12 cellular contexts compared by ENCODE assay signal in genomic region chr3:133472242-133472641, GRCh38.
DNase-seq lines count a peak whose midpoint lies in the region; ATAC-seq and TF ChIP-seq lines count a peak whose summit lies in the region.
"Had no signal": no experiment of that assay in that cellular context is flagged by ENCODE, and none has a peak within 500 bp of the region (broad histone marks: within the 10 kb centered on the region; RNA-seq: fewer than 3 reads in every experiment).

No MANE protein-coding gene starts in this region.

- TF ChIP-seq EP300 in esophagus muscularis mucosa (IDR thresholded peaks at IDR 0.05): no peak

- peak; percentile 64 for DNase-seq in COR-L47 (lab: John Stamatoyannopoulos, UW)
- DNase-seq in NCI-H1436 treated with DMSO at 0.1 percent for 48 hours (lab: John Stamatoyannopoulos, UW): peak; percentile 80
- peak; percentile 28 to 68 (median 35) for DNase-seq in body of pancreas
- DNase-seq in lower lobe of right lung: no peak
- DNase-seq in germinal center (ENCODE audit: low spot score): no peak
- no peak for DNase-seq in activated CD4-positive, alpha-beta T cell treated with anti-CD3 and anti-CD28 coated beads, Interleukin-2, amount 50 U/mL, for 4 hours
- DNase-seq in esophagus muscularis mucosa (ENCODE audit: extremely low spot score): no peak
- DNase-seq: GDM1, NCI-H1092, sigmoid colon had no signal

- H3K27me3 ChIP-seq in body of pancreas (no peaks in the 10 kb centered on the region), lower lobe of right lung (ENCODE audit: low read depth) (no peaks in the 10 kb centered on the region), esophagus muscularis mucosa (no peaks in the 10 kb centered on the region)
- H3K27me3 ChIP-seq: heart left ventricle, sigmoid colon had no signal

- intact Hi-C loops in body of pancreas (cut with DNase I) (no loop called here), lower lobe of right lung (cut with DNase I) (no loop called here), esophagus muscularis mucosa (cut with DNase I) (no loop called here)

- WGBS in body of pancreas, 2 donors: 53 to 80% methylated on average over 20 to 24 of the region's 24 CpGs
- WGBS in esophagus muscularis mucosa: 63% methylated on average over 23 of the region's 24 CpGs

- H3K9me3 ChIP-seq in body of pancreas: no peaks in the 10 kb centered on the region
- no peaks in the 10 kb centered on the region for H3K9me3 ChIP-seq in lower lobe of right lung
- no peaks in the 10 kb centered on the region for H3K9me3 ChIP-seq in esophagus muscularis mucosa
- H3K9me3 ChIP-seq: heart left ventricle, sigmoid colon had no signal

- H3K27ac ChIP-seq in body of pancreas: no peak overlapping the region
- H3K27ac ChIP-seq in lower lobe of right lung: no peak overlapping the region
- no peak overlapping the region for H3K27ac ChIP-seq in esophagus muscularis mucosa (replicated peaks in 1 of 4)
- H3K27ac ChIP-seq: heart left ventricle, sigmoid colon had no signal

- peaks cover 26% of the 10 kb centered on the region for H3K4me1 ChIP-seq in body of pancreas
- peaks cover 35% of the 10 kb centered on the region for H3K4me1 ChIP-seq in lower lobe of right lung
- H3K4me1 ChIP-seq in esophagus muscularis mucosa: peaks cover 14 to 35% (median 15%) of the 10 kb centered on the region in 4 donors

- no peak overlapping the region for H3K4me3 ChIP-seq in body of pancreas
- H3K4me3 ChIP-seq in lower lobe of right lung: no peak overlapping the region
- peak overlapping the region in 1 of 4 donors; percentile 8 for H3K4me3 ChIP-seq in esophagus muscularis mucosa
- H3K4me3 ChIP-seq: heart left ventricle, sigmoid colon had no signal

- TF ChIP-seq CTCF in body of pancreas (IDR thresholded peaks at IDR 0.05) (no peak), lower lobe of right lung (IDR thresholded peaks at IDR 0.05) (no peak), esophagus muscularis mucosa (IDR thresholded peaks at IDR 0.05) (no peak)

- TF ChIP-seq POLR2A in body of pancreas (IDR thresholded peaks at IDR 0.05) (no peak), esophagus muscularis mucosa (IDR thresholded peaks at IDR 0.05; ENCODE audit: low read depth) (no peak)

- no peaks in the 10 kb centered on the region for H3K36me3 ChIP-seq in body of pancreas (replicated peaks in 1 of 2; ENCODE audit: insufficient read depth in 1 of 2, low read depth in 2 of 2)
- no peaks in the 10 kb centered on the region for H3K36me3 ChIP-seq in lower lobe of right lung
- no peaks in the 10 kb centered on the region for H3K36me3 ChIP-seq in esophagus muscularis mucosa
- H3K36me3 ChIP-seq: heart left ventricle, sigmoid colon had no signal

- ATAC-seq in body of pancreas (peak; percentile 29), lower lobe of right lung (peak; percentile 34 to 49), GM18517 (IDR thresholded peaks at IDR 0.05; ENCODE audit: unreplicated experiment) (no peak)
- ATAC-seq: heart left ventricle had no signal

Comparison
In these comparisons a context has a peak if more than half of its experiments do, and no peak if none do; other contexts are left out.
1. DNase-seq: peak in COR-L47 (single experiment), NCI-H1436 treated with DMSO at 0.1 percent for 48 hours (single experiment) and body of pancreas (4 of 4); none in lower lobe of right lung (single experiment), germinal center (single experiment), activated CD4-positive, alpha-beta T cell treated with anti-CD3 and anti-CD28 coated beads, Interleukin-2, amount 50 U/mL, for 4 hours (0 of 2) and esophagus muscularis mucosa (single experiment).